ENCODE assay signal across 18 cellular contexts in the genomic region with DNA sequence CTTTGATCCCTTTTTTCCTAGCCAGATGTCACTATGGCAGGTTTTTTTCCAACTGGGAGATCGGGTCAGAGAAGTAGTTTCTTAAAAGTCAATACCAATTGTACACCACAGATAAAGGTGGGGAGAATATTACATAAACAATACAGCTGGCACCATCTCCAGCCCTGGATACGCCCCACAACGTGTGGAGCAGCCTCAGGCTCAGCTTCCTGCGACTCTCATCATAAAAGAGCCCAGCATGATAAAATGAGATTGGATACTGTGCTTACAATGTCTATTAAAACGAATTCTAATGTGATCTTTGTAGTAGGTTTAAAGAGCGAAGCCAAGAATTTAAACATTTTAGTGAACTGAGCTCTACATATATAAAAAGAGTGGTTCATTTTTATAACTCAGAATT.
"Had no signal": no experiment of that assay in that cellular context is flagged by ENCODE, and none has a peak within 500 bp of the region (broad histone marks: within the 10 kb centered on the region; RNA-seq: fewer than 3 reads in every experiment).

No MANE protein-coding gene starts in this region.

- H3K4me1 ChIP-seq: body of pancreas, esophagus squamous epithelium had no signal

- ATAC-seq: body of pancreas; left ventricle myocardium superior; natural killer cell treated with Interleukin-12 subunit alpha and Interleukin-12 subunit beta and Interleukin-15 and Interleukin-18, amount 100 ng/mL, for 72 hours had no signal

- H3K4me3 ChIP-seq: body of pancreas, coronary artery, esophagus squamous epithelium had no signal

- H3K27ac ChIP-seq: body of pancreas, coronary artery, esophagus squamous epithelium had no signal

- DNase-seq: activated CD4-positive, alpha-beta T cell treated with anti-CD3 and anti-CD28 coated beads for 4 hours; activated CD8-positive, alpha-beta memory T cell treated with anti-CD3 and anti-CD28 coated beads, Interleukin-2, amount 50 U/mL, for 48 hours; activated gamma-delta T cell treated with Interleukin-2 at 50 U/mL for 16 hours; amniotic stem cell; body of pancreas; central memory CD4-positive, alpha-beta T cell; effector CD4-positive, alpha-beta T cell; esophagus squamous epithelium; glutamatergic neuron; left ventricle myocardium superior; mesenchymal stem cell; nucleus accumbens; posterior cingulate gyrus; retina; stimulated activated CD4-positive, alpha-beta T cell treated with anti-CD3 and anti-CD28 coated beads, Interleukin-12 subunit alpha, Interleukin-12 subunit beta, amount 100 ng/mL, for 4 hours; stimulated activated CD4-positive, alpha-beta T cell treated with anti-CD3 and anti-CD28 coated beads, Interleukin-2, amount 100 ng/mL, for 24 hours had no signal

- H3K9me3 ChIP-seq: body of pancreas, esophagus squamous epithelium had no signal

- H3K27me3 ChIP-seq: body of pancreas, esophagus squamous epithelium had no signal
